18 cellular contexts compared by ENCODE assay signal in the genomic region with DNA sequence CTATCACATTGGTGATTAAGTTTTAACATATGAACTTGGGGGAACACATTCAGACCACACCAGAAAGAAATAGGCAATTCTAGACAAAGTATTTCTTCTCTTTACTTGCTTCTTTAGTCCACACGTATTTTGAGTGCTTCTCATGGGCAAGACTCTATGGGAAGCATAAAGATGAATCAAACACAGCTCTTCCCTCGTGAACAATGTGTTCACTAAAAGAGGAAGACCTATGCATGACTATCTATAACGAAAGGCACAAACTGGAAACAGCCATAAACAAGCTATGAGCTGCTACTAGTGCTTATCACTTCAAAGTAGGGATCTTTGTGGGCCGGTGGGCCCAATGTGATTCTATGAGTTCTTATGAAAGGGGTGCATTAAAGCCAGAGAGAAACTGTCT.
"Had no signal": no experiment of that assay in that cellular context is flagged by ENCODE, and none has a peak within 500 bp of the region (broad histone marks: within the 10 kb centered on the region; RNA-seq: fewer than 3 reads in every experiment).

No MANE protein-coding gene starts in this region.

- H3K4me3 Mint-ChIP-seq: activated naive CD4-positive, alpha-beta T cell treated with anti-CD3 and anti-CD28 coated beads, Interleukin-2, amount 10 ng/mL, durations not matched to agents 7 days and 5 days; activated T-helper 17 cell treated with anti-CD3 and anti-CD28 coated beads, Interleukin-2, amount 50 U/mL, for 72 hours; naive thymus-derived CD8-positive, alpha-beta T cell; stimulated activated naive CD8-positive, alpha-beta T cell treated with anti-CD3 and anti-CD28 coated beads, Interleukin-15, Interleukin-2, amounts not matched to agents 100 ng/mL and 50 ng/mL, for 24 hours had no signal

- H3K9me3 Mint-ChIP-seq: activated naive CD4-positive, alpha-beta T cell treated with anti-CD3 and anti-CD28 coated beads, Interleukin-2, amount 10 ng/mL, durations not matched to agents 7 days and 5 days; activated T-helper 17 cell treated with anti-CD3 and anti-CD28 coated beads, Interleukin-2, amount 50 U/mL, for 72 hours; naive thymus-derived CD8-positive, alpha-beta T cell; stimulated activated naive CD8-positive, alpha-beta T cell treated with anti-CD3 and anti-CD28 coated beads, Interleukin-15, Interleukin-2, amounts not matched to agents 100 ng/mL and 50 ng/mL, for 24 hours had no signal

- H3K4me3 ChIP-seq: esophagus muscularis mucosa, skin epidermis, suprapubic skin had no signal

- H3K27me3 Mint-ChIP-seq: activated naive CD4-positive, alpha-beta T cell treated with anti-CD3 and anti-CD28 coated beads, Interleukin-2, amount 10 ng/mL, durations not matched to agents 7 days and 5 days; activated T-helper 17 cell treated with anti-CD3 and anti-CD28 coated beads, Interleukin-2, amount 50 U/mL, for 72 hours; naive thymus-derived CD8-positive, alpha-beta T cell; stimulated activated naive CD8-positive, alpha-beta T cell treated with anti-CD3 and anti-CD28 coated beads, Interleukin-15, Interleukin-2, amounts not matched to agents 100 ng/mL and 50 ng/mL, for 24 hours had no signal

- H3K27me3 ChIP-seq: esophagus muscularis mucosa, neutrophil, suprapubic skin had no signal

- H3K9me3 ChIP-seq: esophagus muscularis mucosa, neutrophil, suprapubic skin had no signal

- H3K27ac ChIP-seq: esophagus muscularis mucosa, neutrophil, skin epidermis, suprapubic skin had no signal

- FAIRE-seq: colon had no signal

- H3K27ac Mint-ChIP-seq: activated naive CD4-positive, alpha-beta T cell treated with anti-CD3 and anti-CD28 coated beads, Interleukin-2, amount 10 ng/mL, durations not matched to agents 7 days and 5 days; activated T-helper 17 cell treated with anti-CD3 and anti-CD28 coated beads, Interleukin-2, amount 50 U/mL, for 72 hours; stimulated activated naive CD8-positive, alpha-beta T cell treated with anti-CD3 and anti-CD28 coated beads, Interleukin-15, Interleukin-2, amounts not matched to agents 100 ng/mL and 50 ng/mL, for 24 hours had no signal

- DNase-seq: activated CD4-positive, alpha-beta T cell treated with anti-CD3 and anti-CD28 coated beads, Interleukin-2, amount 50 U/mL, for 4 hours; activated CD4-positive, CD25-positive, alpha-beta regulatory T cell treated with anti-CD3 and anti-CD28 coated beads, Interleukin-2, amount 50 U/mL, for 72 hours; activated naive CD4-positive, alpha-beta T cell treated with anti-CD3 and anti-CD28 coated beads, Interleukin-2, amount 10 ng/mL, durations not matched to agents 7 days and 5 days; activated T-cell treated with anti-CD3 and anti-CD28 coated beads for 4 hours; islet precursor cell; naive thymus-derived CD8-positive, alpha-beta T cell; retina; stimulated activated CD4-positive, alpha-beta T cell treated with anti-CD3 and anti-CD28 coated beads, Interleukin-15, amount 100 ng/mL, for 24 hours; stimulated activated CD4-positive, alpha-beta T cell treated with anti-CD3 and anti-CD28 coated beads, Interleukin-4, amount 100 ng/mL, for 24 hours; stimulated activated CD8-positive, alpha-beta memory T cell treated with anti-CD3 and anti-CD28 coated beads, Interleukin-4, amount 100 ng/mL, for 48 hours had no signal

- H3K36me3 Mint-ChIP-seq: activated naive CD4-positive, alpha-beta T cell treated with anti-CD3 and anti-CD28 coated beads, Interleukin-2, amount 10 ng/mL, durations not matched to agents 7 days and 5 days had no signal

- H3K36me3 ChIP-seq: suprapubic skin had no signal

- ATAC-seq: activated T-helper 17 cell treated with anti-CD3 and anti-CD28 coated beads, Interleukin-2, amount 50 U/mL, for 72 hours; left lobe of liver; naive thymus-derived CD8-positive, alpha-beta T cell had no signal
